In genomic region chr11:22699388-22699787, GRCh38 we compare ENCODE assay signal across 23 cellular contexts. TPM values are rescaled to one million over a fixed set of nuclear protein-coding genes. Genes with fewer than 3 reads are reported as not detected.
A peak's percentile ranks its signal among the peaks of the same experiment; 100 is the strongest.
DNase-seq lines count a peak whose midpoint lies in the region; ATAC-seq lines count a peak whose summit lies in the region.
"Had no signal": no experiment of that assay in that cellular context is flagged by ENCODE, and none has a peak within 500 bp of the region (broad histone marks: within the 10 kb centered on the region; RNA-seq: fewer than 3 reads in every experiment).

No MANE protein-coding gene starts in this region.

- DNase-seq in activated naive CD4-positive, alpha-beta T cell treated with anti-CD3 and anti-CD28 coated beads, Interleukin-2, amount 50 U/mL, for 72 hours (ENCODE audit: low spot score in 2 of 2): no peak
- DNase-seq in activated naive CD4-positive, alpha-beta T cell treated with anti-CD3 and anti-CD28 coated beads, Interleukin-2, amount 50 U/mL, for 16 hours: no peak
- no peak for DNase-seq in DMS114 treated with DMSO at 0.1 percent for 48 hours (lab: John Stamatoyannopoulos, UW; ENCODE audit: unreplicated experiment)
- no peak for DNase-seq in stimulated activated CD4-positive, alpha-beta T cell treated with anti-CD3 and anti-CD28 coated beads, Interleukin-1b, Interleukin-23, amount 100 ng/mL, for 48 hours
- no peak for DNase-seq in HCEC 1CT
- no peak for DNase-seq in DMS 273 treated with DMSO at 0.1 percent for 48 hours (lab: John Stamatoyannopoulos, UW)
- DNase-seq: activated CD4-positive, alpha-beta T cell treated with anti-CD3 and anti-CD28 coated beads for 4 hours; activated effector memory CD4-positive, alpha-beta T cell treated with Interleukin-2 at 50 U/mL for 16 hours; adrenal gland; endodermal cell; GM23248; left cardiac atrium; mesenchymal stem cell; naive thymus-derived CD4-positive, alpha-beta T cell; NCI-H1436 treated with DMSO at 0.1 percent for 48 hours; NCI-H2171; NCI-H69; spleen had no signal

- H3K27ac Mint-ChIP-seq in activated naive CD4-positive, alpha-beta T cell treated with anti-CD3 and anti-CD28 coated beads, Interleukin-2, amount 50 U/mL, for 72 hours: no peak overlapping the region
- H3K27ac Mint-ChIP-seq: endodermal cell; IgD-negative memory B cell; naive thymus-derived CD4-positive, alpha-beta T cell had no signal

- peak; percentile 30 to 83 for ATAC-seq in activated naive CD4-positive, alpha-beta T cell treated with anti-CD3 and anti-CD28 coated beads, Interleukin-2, amount 50 U/mL, for 72 hours
- ATAC-seq in HG02642 (IDR thresholded peaks at IDR 0.05; ENCODE audit: poor library complexity, unreplicated experiment) (peak; percentile 51), HG03520 (IDR thresholded peaks at IDR 0.05; ENCODE audit: unreplicated experiment) (peak; percentile 69)
- ATAC-seq: A549; left cardiac atrium; naive thymus-derived CD4-positive, alpha-beta T cell; Right ventricle myocardium inferior had no signal

- no peaks in the 10 kb centered on the region for H3K36me3 Mint-ChIP-seq in activated naive CD4-positive, alpha-beta T cell treated with anti-CD3 and anti-CD28 coated beads, Interleukin-2, amount 50 U/mL, for 72 hours
- H3K36me3 Mint-ChIP-seq: naive thymus-derived CD4-positive, alpha-beta T cell had no signal

- H3K9me3 Mint-ChIP-seq in activated naive CD4-positive, alpha-beta T cell treated with anti-CD3 and anti-CD28 coated beads, Interleukin-2, amount 50 U/mL, for 72 hours: no peaks in the 10 kb centered on the region
- H3K9me3 Mint-ChIP-seq: endodermal cell, IgD-negative memory B cell had no signal

RNA-seq across cellular contexts. Expression of gene GAS2, which starts 33.0 kb away (rescaled TPM):
- total RNA-seq in activated naive CD4-positive, alpha-beta T cell treated with anti-CD3 and anti-CD28 coated beads, Interleukin-2, amount 50 U/mL, for 72 hours: 1 to 10 TPM; 2.0 to 3.2 TPM
